30 cellular contexts compared by ENCODE assay signal in genomic region chr11:112357488-112357887, GRCh38.
"Had no signal": no experiment of that assay in that cellular context is flagged by ENCODE, and none has a peak within 500 bp of the region (broad histone marks: within the 10 kb centered on the region; RNA-seq: fewer than 3 reads in every experiment).

No MANE protein-coding gene starts in this region.

- ATAC-seq: lower lobe of right lung, natural killer cell, sciatic nerve, upper lobe of right lung had no signal

- H3K27ac ChIP-seq: heart left ventricle, lower lobe of right lung, neural progenitor cell, neutrophil, parathyroid adenoma, psoas muscle, skin epidermis, suprapubic skin, thoracic aorta, tibial artery, upper lobe of right lung, vagina had no signal

- H3K9me3 ChIP-seq: heart left ventricle, lower lobe of right lung, neutrophil, psoas muscle, suprapubic skin, thoracic aorta, tibial artery, upper lobe of right lung, vagina had no signal

- H3K27ac Mint-ChIP-seq: immature natural killer cell; mesothelial cell of epicardium; naive B cell; natural killer cell; nephron progenitor cell; neural progenitor cell; stimulated activated naive CD8-positive, alpha-beta T cell treated with anti-CD3 and anti-CD28 coated beads, Interleukin-15, Interleukin-2, amounts not matched to agents 100 ng/mL and 50 ng/mL, for 24 hours had no signal

- H3K4me1 ChIP-seq: parathyroid adenoma, psoas muscle, suprapubic skin, tibial artery, upper lobe of right lung had no signal

- H3K4me1 Mint-ChIP-seq: immature natural killer cell, mesothelial cell of epicardium, natural killer cell had no signal

- H3K4me3 ChIP-seq: heart left ventricle, lower lobe of right lung, neural progenitor cell, psoas muscle, skin epidermis, suprapubic skin, thoracic aorta, tibial artery, upper lobe of right lung, vagina had no signal

- H3K9me3 Mint-ChIP-seq: immature natural killer cell, naive B cell, natural killer cell, nephron progenitor cell, neural progenitor cell had no signal

- DNase-seq: heart left ventricle; hypothalamus; immature natural killer cell; kidney; lower lobe of right lung; mammary epithelial cell; mesendoderm; naive B cell; natural killer cell; nephron progenitor cell; occipital lobe; psoas muscle; stimulated activated CD4-positive, alpha-beta T cell treated with anti-CD3 and anti-CD28 coated beads, Interleukin-12 subunit alpha, Interleukin-12 subunit beta, amount 100 ng/mL, for 4 hours; stimulated activated CD4-positive, alpha-beta T cell treated with anti-CD3 and anti-CD28 coated beads, Interleukin-15, amount 100 ng/mL, for 24 hours; stimulated activated CD4-positive, alpha-beta T cell treated with anti-CD3 and anti-CD28 coated beads, Interleukin-2, amount 100 ng/mL, for 24 hours; stimulated activated CD4-positive, alpha-beta T cell treated with anti-CD3 and anti-CD28 coated beads, Interleukin-4, amount 100 ng/mL, for 1 hour; stimulated activated naive CD4-positive, alpha-beta T cell; tibial artery; trophoblast cell; upper lobe of right lung had no signal

- H3K36me3 Mint-ChIP-seq: mesothelial cell of epicardium, natural killer cell, neural progenitor cell had no signal

- H3K36me3 ChIP-seq: heart left ventricle, lower lobe of right lung, neural progenitor cell, neutrophil, suprapubic skin, thoracic aorta, tibial artery, upper lobe of right lung, vagina had no signal

- H3K4me3 Mint-ChIP-seq: immature natural killer cell; mesothelial cell of epicardium; naive B cell; natural killer cell; nephron progenitor cell; neural progenitor cell; stimulated activated naive CD8-positive, alpha-beta T cell treated with anti-CD3 and anti-CD28 coated beads, Interleukin-15, Interleukin-2, amounts not matched to agents 100 ng/mL and 50 ng/mL, for 24 hours had no signal

- H3K27me3 ChIP-seq: heart left ventricle, neural progenitor cell, neutrophil, suprapubic skin, tibial artery, upper lobe of right lung, vagina had no signal
